In genomic region chr5:66291771-66292170, GRCh38 we compare ENCODE assay signal across 34 cellular contexts.
"Had no signal": no experiment of that assay in that cellular context is flagged by ENCODE, and none has a peak within 500 bp of the region (broad histone marks: within the 10 kb centered on the region; RNA-seq: fewer than 3 reads in every experiment).

No MANE protein-coding gene starts in this region.

- H3K9me3 ChIP-seq: MG63 had no signal

- H3K36me3 ChIP-seq: MG63 had no signal

- H3K27ac ChIP-seq: KMS-11 had no signal

- H3K27me3 ChIP-seq: MG63 had no signal

- DNase-seq: Karpas-422, Kasumi-1, KG1, MG63, MM.1S, MV-4-11, NCI-H1048, NCI-H1092, NCI-H1092 treated with DMSO at 0.1 percent for 48 hours, NCI-H1105, NCI-H1105 treated with DMSO at 0.1 percent for 48 hours, NCI-H1417, NCI-H1417 treated with DMSO at 0.1 percent for 48 hours, NCI-H1436, NCI-H1436 treated with DMSO at 0.1 percent for 48 hours, NCI-H146, NCI-H1694, NCI-H1694 treated with DMSO at 0.1 percent for 48 hours, NCI-H187, NCI-H187 treated with DMSO at 0.1 percent for 48 hours, NCI-H1930, NCI-H2029, NCI-H2029 treated with DMSO at 0.1 percent for 48 hours, NCI-H2081, NCI-H2081 treated with DMSO at 0.1 percent for 48 hours, NCI-H2107, NCI-H2171, NCI-H2171 treated with DMSO at 0.1 percent for 48 hours, NCI-H2227 treated with DMSO at 0.1 percent for 48 hours, NCI-H226, NCI-H345, NCI-H446, NCI-H446 treated with DMSO at 0.1 percent for 48 hours had no signal

- H3K4me3 ChIP-seq: MG63 had no signal
